1 cellular context compared by ENCODE assay signal in the genomic region with DNA sequence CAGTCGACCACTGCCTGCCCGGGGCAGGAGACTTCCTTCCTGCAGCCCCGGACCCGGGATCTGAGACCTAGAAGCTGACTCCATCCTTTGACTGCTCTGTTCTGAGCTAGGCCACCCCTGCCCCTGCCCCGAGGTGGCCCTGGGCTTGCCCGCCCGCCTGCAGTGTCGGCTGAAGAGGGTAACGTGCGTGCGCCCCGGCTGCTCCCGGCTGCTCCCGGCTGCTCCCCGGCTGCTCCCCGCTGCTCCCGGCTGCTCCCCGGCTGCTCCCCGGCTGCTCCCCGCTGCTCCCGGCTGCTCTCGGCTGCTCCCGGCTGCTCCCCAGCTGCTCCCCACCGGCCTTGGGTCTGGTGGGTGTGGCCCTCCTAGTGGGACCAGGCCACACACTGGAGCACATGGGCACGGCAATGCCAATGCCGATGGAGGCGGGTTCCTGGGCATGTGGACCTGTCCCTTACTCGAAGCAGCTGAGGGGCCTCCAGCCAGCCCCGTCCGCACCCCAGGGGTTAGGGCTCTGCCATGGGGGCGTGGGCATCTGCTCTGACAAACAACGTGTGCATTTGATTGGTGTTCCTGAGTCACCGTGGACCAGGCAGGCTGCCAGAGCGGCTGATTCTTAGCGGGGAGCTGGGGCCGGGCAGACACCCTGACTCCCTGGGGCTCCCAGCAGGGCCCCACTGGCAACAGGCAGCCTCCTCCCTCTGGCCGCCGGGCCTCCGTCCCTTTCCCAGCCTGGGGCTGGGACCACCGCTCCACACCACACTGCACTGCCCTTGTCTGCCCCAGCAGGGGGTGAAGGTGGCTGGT.
TF ChIP-seq lines count a peak whose summit lies in the region.

No MANE protein-coding gene starts in this region.

TF ChIP-seq in HepG2, 621 proteins besides CTCF, POLR2A, EP300 and RAD21 (continued from another document and continues in another):
- TF ChIP-seq, protein P1, sequence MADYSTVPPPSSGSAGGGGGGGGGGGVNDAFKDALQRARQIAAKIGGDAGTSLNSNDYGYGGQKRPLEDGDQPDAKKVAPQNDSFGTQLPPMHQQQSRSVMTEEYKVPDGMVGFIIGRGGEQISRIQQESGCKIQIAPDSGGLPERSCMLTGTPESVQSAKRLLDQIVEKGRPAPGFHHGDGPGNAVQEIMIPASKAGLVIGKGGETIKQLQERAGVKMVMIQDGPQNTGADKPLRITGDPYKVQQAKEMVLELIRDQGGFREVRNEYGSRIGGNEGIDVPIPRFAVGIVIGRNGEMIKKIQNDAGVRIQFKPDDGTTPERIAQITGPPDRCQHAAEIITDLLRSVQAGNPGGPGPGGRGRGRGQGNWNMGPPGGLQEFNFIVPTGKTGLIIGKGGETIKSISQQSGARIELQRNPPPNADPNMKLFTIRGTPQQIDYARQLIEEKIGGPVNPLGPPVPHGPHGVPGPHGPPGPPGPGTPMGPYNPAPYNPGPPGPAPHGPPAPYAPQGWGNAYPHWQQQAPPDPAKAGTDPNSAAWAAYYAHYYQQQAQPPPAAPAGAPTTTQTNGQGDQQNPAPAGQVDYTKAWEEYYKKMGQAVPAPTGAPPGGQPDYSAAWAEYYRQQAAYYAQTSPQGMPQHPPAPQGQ (CRISPR knock-in tag; IDR thresholded peaks at IDR 0.05; ENCODE audit: borderline replicate concordance): no peak
- TF ChIP-seq MAZ (IDR thresholded peaks at IDR 0.05; ENCODE audit: borderline replicate concordance, low read depth, low read length): no peak
- TF ChIP-seq MAZ (CRISPR knock-in tag; IDR thresholded peaks at IDR 0.05; ENCODE audit: low read depth): no peak; the same call in 1 of the 2 replicates
- TF ChIP-seq ZNF296 (CRISPR knock-in tag; conservative IDR thresholded peaks at IDR 0.05): no peak; the same call in 1 of the 2 replicates
- TF ChIP-seq, protein P2, sequence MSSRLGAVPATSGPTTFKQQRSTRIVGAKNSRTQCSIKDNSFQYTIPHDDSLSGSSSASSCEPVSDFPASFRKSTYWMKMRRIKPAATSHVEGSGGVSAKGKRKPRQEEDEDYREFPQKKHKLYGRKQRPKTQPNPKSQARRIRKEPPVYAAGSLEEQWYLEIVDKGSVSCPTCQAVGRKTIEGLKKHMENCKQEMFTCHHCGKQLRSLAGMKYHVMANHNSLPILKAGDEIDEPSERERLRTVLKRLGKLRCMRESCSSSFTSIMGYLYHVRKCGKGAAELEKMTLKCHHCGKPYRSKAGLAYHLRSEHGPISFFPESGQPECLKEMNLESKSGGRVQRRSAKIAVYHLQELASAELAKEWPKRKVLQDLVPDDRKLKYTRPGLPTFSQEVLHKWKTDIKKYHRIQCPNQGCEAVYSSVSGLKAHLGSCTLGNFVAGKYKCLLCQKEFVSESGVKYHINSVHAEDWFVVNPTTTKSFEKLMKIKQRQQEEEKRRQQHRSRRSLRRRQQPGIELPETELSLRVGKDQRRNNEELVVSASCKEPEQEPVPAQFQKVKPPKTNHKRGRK (CRISPR knock-in tag; IDR thresholded peaks at IDR 0.05): no peak
- peak; percentile 68; the same call in 1 of the 2 replicates for TF ChIP-seq ZNF329 (CRISPR knock-in tag; IDR thresholded peaks at IDR 0.05; ENCODE audit: low read depth)
- TF ChIP-seq TSC22D2 (CRISPR knock-in tag; IDR thresholded peaks at IDR 0.05; ENCODE audit: borderline replicate concordance): no peak
- TF ChIP-seq, protein P3, sequence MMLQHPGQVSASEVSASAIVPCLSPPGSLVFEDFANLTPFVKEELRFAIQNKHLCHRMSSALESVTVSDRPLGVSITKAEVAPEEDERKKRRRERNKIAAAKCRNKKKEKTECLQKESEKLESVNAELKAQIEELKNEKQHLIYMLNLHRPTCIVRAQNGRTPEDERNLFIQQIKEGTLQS (CRISPR knock-in tag; IDR thresholded peaks at IDR 0.05): peak; percentile 6; the same call in 1 of the 2 replicates
- no peak for TF ChIP-seq ZSCAN9 (CRISPR knock-in tag; IDR thresholded peaks at IDR 0.05; ENCODE audit: borderline replicate concordance)
- TF ChIP-seq ZNF317 (CRISPR knock-in tag; IDR thresholded peaks at IDR 0.05): no peak
- TF ChIP-seq, protein P4, sequence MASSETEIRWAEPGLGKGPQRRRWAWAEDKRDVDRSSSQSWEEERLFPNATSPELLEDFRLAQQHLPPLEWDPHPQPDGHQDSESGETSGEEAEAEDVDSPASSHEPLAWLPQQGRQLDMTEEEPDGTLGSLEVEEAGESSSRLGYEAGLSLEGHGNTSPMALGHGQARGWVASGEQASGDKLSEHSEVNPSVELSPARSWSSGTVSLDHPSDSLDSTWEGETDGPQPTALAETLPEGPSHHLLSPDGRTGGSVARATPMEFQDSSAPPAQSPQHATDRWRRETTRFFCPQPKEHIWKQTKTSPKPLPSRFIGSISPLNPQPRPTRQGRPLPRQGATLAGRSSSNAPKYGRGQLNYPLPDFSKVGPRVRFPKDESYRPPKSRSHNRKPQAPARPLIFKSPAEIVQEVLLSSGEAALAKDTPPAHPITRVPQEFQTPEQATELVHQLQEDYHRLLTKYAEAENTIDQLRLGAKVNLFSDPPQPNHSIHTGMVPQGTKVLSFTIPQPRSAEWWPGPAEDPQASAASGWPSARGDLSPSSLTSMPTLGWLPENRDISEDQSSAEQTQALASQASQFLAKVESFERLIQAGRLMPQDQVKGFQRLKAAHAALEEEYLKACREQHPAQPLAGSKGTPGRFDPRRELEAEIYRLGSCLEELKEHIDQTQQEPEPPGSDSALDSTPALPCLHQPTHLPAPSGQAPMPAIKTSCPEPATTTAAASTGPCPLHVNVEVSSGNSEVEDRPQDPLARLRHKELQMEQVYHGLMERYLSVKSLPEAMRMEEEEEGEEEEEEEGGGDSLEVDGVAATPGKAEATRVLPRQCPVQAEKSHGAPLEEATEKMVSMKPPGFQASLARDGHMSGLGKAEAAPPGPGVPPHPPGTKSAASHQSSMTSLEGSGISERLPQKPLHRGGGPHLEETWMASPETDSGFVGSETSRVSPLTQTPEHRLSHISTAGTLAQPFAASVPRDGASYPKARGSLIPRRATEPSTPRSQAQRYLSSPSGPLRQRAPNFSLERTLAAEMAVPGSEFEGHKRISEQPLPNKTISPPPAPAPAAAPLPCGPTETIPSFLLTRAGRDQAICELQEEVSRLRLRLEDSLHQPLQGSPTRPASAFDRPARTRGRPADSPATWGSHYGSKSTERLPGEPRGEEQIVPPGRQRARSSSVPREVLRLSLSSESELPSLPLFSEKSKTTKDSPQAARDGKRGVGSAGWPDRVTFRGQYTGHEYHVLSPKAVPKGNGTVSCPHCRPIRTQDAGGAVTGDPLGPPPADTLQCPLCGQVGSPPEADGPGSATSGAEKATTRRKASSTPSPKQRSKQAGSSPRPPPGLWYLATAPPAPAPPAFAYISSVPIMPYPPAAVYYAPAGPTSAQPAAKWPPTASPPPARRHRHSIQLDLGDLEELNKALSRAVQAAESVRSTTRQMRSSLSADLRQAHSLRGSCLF (CRISPR knock-in tag; IDR thresholded peaks at IDR 0.05; ENCODE audit: borderline replicate concordance): no peak
- TF ChIP-seq ZNF629 (CRISPR knock-in tag; conservative IDR thresholded peaks at IDR 0.05): peak; percentile 23; the same call in 1 of the 2 replicates
- no peak for TF ChIP-seq ZSCAN12 (CRISPR knock-in tag; IDR thresholded peaks at IDR 0.05)
- 0 out of 2 replicates have a peak, but pooled peaks have one; percentile 15 for TF ChIP-seq YEATS2 (CRISPR knock-in tag; IDR thresholded peaks at IDR 0.05; ENCODE audit: borderline replicate concordance)
- TF ChIP-seq, protein P5, sequence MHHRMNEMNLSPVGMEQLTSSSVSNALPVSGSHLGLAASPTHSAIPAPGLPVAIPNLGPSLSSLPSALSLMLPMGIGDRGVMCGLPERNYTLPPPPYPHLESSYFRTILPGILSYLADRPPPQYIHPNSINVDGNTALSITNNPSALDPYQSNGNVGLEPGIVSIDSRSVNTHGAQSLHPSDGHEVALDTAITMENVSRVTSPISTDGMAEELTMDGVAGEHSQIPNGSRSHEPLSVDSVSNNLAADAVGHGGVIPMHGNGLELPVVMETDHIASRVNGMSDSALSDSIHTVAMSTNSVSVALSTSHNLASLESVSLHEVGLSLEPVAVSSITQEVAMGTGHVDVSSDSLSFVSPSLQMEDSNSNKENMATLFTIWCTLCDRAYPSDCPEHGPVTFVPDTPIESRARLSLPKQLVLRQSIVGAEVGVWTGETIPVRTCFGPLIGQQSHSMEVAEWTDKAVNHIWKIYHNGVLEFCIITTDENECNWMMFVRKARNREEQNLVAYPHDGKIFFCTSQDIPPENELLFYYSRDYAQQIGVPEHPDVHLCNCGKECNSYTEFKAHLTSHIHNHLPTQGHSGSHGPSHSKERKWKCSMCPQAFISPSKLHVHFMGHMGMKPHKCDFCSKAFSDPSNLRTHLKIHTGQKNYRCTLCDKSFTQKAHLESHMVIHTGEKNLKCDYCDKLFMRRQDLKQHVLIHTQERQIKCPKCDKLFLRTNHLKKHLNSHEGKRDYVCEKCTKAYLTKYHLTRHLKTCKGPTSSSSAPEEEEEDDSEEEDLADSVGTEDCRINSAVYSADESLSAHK (CRISPR knock-in tag; IDR thresholded peaks at IDR 0.05; ENCODE audit: borderline replicate concordance): no peak
- TF ChIP-seq RXRB (CRISPR knock-in tag; IDR thresholded peaks at IDR 0.05; ENCODE audit: borderline replicate concordance): peak; percentile 10
- TF ChIP-seq, protein P6, sequence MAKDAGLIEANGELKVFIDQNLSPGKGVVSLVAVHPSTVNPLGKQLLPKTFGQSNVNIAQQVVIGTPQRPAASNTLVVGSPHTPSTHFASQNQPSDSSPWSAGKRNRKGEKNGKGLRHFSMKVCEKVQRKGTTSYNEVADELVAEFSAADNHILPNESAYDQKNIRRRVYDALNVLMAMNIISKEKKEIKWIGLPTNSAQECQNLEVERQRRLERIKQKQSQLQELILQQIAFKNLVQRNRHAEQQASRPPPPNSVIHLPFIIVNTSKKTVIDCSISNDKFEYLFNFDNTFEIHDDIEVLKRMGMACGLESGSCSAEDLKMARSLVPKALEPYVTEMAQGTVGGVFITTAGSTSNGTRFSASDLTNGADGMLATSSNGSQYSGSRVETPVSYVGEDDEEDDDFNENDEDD (CRISPR knock-in tag; IDR thresholded peaks at IDR 0.05; ENCODE audit: borderline replicate concordance): peak; percentile 23; the same call in 1 of the 2 replicates
- TF ChIP-seq ELF3 (CRISPR knock-in tag; IDR thresholded peaks at IDR 0.05): no peak
- TF ChIP-seq ZMYM4 (CRISPR knock-in tag; IDR thresholded peaks at IDR 0.05): no peak
- no peak for TF ChIP-seq ZNF282 (IDR thresholded peaks at IDR 0.05; ENCODE audit: partially characterized antibody)
- TF ChIP-seq RFX3 (CRISPR knock-in tag; IDR thresholded peaks at IDR 0.05): no peak
- TF ChIP-seq, protein P7, sequence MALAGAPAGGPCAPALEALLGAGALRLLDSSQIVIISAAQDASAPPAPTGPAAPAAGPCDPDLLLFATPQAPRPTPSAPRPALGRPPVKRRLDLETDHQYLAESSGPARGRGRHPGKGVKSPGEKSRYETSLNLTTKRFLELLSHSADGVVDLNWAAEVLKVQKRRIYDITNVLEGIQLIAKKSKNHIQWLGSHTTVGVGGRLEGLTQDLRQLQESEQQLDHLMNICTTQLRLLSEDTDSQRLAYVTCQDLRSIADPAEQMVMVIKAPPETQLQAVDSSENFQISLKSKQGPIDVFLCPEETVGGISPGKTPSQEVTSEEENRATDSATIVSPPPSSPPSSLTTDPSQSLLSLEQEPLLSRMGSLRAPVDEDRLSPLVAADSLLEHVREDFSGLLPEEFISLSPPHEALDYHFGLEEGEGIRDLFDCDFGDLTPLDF (CRISPR knock-in tag; IDR thresholded peaks at IDR 0.05): no peak
- no peak for TF ChIP-seq NR2F6 (IDR thresholded peaks at IDR 0.05)
- no peak for TF ChIP-seq NR2F6 (CRISPR knock-in tag; IDR thresholded peaks at IDR 0.05)
- no peak for TF ChIP-seq ZNF567 (CRISPR knock-in tag; IDR thresholded peaks at IDR 0.05; ENCODE audit: borderline replicate concordance)
- no peak for TF ChIP-seq CCDC6 (CRISPR knock-in tag; IDR thresholded peaks at IDR 0.05)
- peak; percentile 21; the same call in 1 of the 2 replicates for TF ChIP-seq GABPB1 (CRISPR knock-in tag; IDR thresholded peaks at IDR 0.05)
- peak; percentile 75 for TF ChIP-seq ZSCAN21 (CRISPR knock-in tag; IDR thresholded peaks at IDR 0.05; ENCODE audit: borderline replicate concordance)
- 0 out of 2 replicates have a peak, but pooled peaks have one; percentile 31 for TF ChIP-seq TEAD2 (CRISPR knock-in tag; IDR thresholded peaks at IDR 0.05)
- TF ChIP-seq, protein P8, sequence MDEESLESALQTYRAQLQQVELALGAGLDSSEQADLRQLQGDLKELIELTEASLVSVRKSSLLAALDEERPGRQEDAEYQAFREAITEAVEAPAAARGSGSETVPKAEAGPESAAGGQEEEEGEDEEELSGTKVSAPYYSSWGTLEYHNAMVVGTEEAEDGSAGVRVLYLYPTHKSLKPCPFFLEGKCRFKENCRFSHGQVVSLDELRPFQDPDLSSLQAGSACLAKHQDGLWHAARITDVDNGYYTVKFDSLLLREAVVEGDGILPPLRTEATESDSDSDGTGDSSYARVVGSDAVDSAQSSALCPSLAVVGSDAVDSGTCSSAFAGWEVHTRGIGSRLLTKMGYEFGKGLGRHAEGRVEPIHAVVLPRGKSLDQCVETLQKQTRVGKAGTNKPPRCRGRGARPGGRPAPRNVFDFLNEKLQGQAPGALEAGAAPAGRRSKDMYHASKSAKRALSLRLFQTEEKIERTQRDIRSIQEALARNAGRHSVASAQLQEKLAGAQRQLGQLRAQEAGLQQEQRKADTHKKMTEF (CRISPR knock-in tag; IDR thresholded peaks at IDR 0.05): peak; percentile 51
- no peak for TF ChIP-seq ZNF260 (CRISPR knock-in tag; IDR thresholded peaks at IDR 0.05; ENCODE audit: borderline replicate concordance, low read depth)
- 0 out of 2 replicates have a peak, but pooled peaks have one; percentile 56 for TF ChIP-seq ZBTB42 (CRISPR knock-in tag; IDR thresholded peaks at IDR 0.05)
- TF ChIP-seq NFIB (CRISPR knock-in tag; IDR thresholded peaks at IDR 0.05; ENCODE audit: borderline replicate concordance): no peak
- TF ChIP-seq SOX5 (CRISPR knock-in tag; IDR thresholded peaks at IDR 0.05; ENCODE audit: borderline replicate concordance): no peak
- TF ChIP-seq KLF6 (CRISPR knock-in tag; IDR thresholded peaks at IDR 0.05): peak; percentile 24
- no peak for TF ChIP-seq MBNL3 (CRISPR knock-in tag; conservative IDR thresholded peaks at IDR 0.05)
- peak; percentile 71; the same call in 1 of the 2 replicates for TF ChIP-seq ZNF775 (CRISPR knock-in tag; IDR thresholded peaks at IDR 0.05; ENCODE audit: borderline replicate concordance)
- no peak for TF ChIP-seq SMAD9 (CRISPR knock-in tag; IDR thresholded peaks at IDR 0.05)
- TF ChIP-seq KLF13 (CRISPR knock-in tag; IDR thresholded peaks at IDR 0.05): no peak
- no peak for TF ChIP-seq ATF1 (CRISPR knock-in tag; IDR thresholded peaks at IDR 0.05)
- TF ChIP-seq NR2F1 (CRISPR knock-in tag; IDR thresholded peaks at IDR 0.05): no peak
- TF ChIP-seq PITX1 (CRISPR knock-in tag; IDR thresholded peaks at IDR 0.05): no peak; the same call in 1 of the 2 replicates
- TF ChIP-seq ZMYM2 (CRISPR knock-in tag; IDR thresholded peaks at IDR 0.05): no peak
